In the genomic region with DNA sequence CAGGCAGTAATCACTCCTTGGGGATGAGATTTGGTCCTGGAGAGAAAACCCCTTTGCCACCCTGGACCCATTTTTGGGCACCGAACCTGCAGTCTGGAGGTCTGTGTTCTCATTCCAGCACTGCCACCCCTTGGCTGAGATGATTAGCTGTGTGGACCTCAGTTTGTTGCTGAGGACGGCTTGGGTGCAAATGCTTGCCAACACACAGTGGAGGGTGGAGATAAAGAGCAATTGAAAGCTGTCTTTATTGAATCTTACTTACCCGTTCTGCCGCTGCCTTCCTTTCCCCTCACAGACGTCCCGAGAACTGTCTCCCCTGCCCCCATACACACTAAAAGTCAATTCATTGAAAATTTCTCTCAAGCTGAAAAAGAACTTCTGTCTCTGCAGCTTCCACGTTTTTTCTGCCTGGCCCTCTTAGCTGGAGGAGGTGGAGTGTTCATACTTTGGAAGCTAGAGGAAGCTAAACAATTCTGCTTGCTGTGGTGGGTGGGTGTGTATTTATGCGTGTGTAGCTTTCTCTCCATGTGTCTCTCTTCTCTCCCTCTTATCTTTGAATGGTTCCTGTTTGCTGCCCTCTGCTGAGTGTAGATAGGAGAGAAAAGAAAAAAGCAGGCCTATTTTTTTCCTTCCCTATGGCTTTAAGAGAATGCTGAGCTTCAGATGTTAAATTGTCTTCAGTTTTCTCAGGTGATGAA, we compare ENCODE assay signal across 2 cellular contexts.
A peak's percentile ranks its signal among the peaks of the same experiment; 100 is the strongest.
TF ChIP-seq lines count a peak whose summit lies in the region.

No MANE protein-coding gene starts in this region.

TF ChIP-seq in SK-N-SH treated with all-trans-retinoic acid at 6 μM for 48 hours, 23 proteins besides CTCF, POLR2A, EP300 and RAD21 (continued from another document):
- TF ChIP-seq CREB5 (CRISPR knock-in tag; IDR thresholded peaks at IDR 0.05; ENCODE audit: low read depth) = no peak
- TF ChIP-seq, protein P1, sequence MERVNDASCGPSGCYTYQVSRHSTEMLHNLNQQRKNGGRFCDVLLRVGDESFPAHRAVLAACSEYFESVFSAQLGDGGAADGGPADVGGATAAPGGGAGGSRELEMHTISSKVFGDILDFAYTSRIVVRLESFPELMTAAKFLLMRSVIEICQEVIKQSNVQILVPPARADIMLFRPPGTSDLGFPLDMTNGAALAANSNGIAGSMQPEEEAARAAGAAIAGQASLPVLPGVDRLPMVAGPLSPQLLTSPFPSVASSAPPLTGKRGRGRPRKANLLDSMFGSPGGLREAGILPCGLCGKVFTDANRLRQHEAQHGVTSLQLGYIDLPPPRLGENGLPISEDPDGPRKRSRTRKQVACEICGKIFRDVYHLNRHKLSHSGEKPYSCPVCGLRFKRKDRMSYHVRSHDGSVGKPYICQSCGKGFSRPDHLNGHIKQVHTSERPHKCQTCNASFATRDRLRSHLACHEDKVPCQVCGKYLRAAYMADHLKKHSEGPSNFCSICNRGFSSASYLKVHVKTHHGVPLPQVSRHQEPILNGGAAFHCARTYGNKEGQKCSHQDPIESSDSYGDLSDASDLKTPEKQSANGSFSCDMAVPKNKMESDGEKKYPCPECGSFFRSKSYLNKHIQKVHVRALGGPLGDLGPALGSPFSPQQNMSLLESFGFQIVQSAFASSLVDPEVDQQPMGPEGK (CRISPR knock-in tag; IDR thresholded peaks at IDR 0.05; ENCODE audit: borderline replicate concordance) = no peak
TF ChIP-seq in SK-N-SH treated with all-trans-retinoic acid at 6 μM for 48 hours: peak in this region for 0.

TF ChIP-seq in K562, 482 proteins besides CTCF, POLR2A, EP300 and RAD21 (continued from another document and continues in another):
- TF ChIP-seq, protein P2, sequence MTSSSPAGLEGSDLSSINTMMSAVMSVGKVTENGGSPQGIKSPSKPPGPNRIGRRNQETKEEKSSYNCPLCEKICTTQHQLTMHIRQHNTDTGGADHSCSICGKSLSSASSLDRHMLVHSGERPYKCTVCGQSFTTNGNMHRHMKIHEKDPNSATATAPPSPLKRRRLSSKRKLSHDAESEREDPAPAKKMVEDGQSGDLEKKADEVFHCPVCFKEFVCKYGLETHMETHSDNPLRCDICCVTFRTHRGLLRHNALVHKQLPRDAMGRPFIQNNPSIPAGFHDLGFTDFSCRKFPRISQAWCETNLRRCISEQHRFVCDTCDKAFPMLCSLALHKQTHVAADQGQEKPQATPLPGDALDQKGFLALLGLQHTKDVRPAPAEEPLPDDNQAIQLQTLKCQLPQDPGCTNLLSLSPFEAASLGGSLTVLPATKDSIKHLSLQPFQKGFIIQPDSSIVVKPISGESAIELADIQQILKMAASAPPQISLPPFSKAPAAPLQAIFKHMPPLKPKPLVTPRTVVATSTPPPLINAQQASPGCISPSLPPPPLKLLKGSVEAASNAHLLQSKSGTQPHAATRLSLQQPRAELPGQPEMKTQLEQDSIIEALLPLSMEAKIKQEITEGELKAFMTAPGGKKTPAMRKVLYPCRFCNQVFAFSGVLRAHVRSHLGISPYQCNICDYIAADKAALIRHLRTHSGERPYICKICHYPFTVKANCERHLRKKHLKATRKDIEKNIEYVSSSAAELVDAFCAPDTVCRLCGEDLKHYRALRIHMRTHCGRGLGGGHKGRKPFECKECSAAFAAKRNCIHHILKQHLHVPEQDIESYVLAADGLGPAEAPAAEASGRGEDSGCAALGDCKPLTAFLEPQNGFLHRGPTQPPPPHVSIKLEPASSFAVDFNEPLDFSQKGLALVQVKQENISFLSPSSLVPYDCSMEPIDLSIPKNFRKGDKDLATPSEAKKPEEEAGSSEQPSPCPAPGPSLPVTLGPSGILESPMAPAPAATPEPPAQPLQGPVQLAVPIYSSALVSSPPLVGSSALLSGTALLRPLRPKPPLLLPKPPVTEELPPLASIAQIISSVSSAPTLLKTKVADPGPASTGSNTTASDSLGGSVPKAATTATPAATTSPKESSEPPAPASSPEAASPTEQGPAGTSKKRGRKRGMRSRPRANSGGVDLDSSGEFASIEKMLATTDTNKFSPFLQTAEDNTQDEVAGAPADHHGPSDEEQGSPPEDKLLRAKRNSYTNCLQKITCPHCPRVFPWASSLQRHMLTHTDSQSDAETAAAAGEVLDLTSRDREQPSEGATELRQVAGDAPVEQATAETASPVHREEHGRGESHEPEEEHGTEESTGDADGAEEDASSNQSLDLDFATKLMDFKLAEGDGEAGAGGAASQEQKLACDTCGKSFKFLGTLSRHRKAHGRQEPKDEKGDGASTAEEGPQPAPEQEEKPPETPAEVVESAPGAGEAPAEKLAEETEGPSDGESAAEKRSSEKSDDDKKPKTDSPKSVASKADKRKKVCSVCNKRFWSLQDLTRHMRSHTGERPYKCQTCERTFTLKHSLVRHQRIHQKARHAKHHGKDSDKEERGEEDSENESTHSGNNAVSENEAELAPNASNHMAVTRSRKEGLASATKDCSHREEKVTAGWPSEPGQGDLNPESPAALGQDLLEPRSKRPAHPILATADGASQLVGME (CRISPR knock-in tag; IDR thresholded peaks at IDR 0.05) = no peak
- TF ChIP-seq ZNF212 (CRISPR knock-in tag; IDR thresholded peaks at IDR 0.05) (no peak), ZNF766 (CRISPR knock-in tag; conservative IDR thresholded peaks at IDR 0.05) (peak; percentile 36; the same call in 1 of the 2 replicates), NFIX (CRISPR knock-in tag; IDR thresholded peaks at IDR 0.05; ENCODE audit: low read depth) (no peak), RERE (CRISPR knock-in tag; IDR thresholded peaks at IDR 0.05; ENCODE audit: borderline replicate concordance) (no peak), NCOR1 (IDR thresholded peaks at IDR 0.05) (peak; percentile 94), OTX1 (CRISPR knock-in tag; IDR thresholded peaks at IDR 0.05) (peak; percentile 82), POLR2H (tag; IDR thresholded peaks at IDR 0.05; ENCODE audit: low read depth) (no peak), HNRNPUL1 (IDR thresholded peaks at IDR 0.05; ENCODE audit: low read length) (no peak), ZNF408 (CRISPR knock-in tag; IDR thresholded peaks at IDR 0.05; ENCODE audit: low read depth) (no peak), ZNF507 (tag; conservative IDR thresholded peaks at IDR 0.05) (no peak), CHCHD3 (CRISPR knock-in tag; IDR thresholded peaks at IDR 0.05) (no peak), MCM3 (IDR thresholded peaks at IDR 0.05) (no peak), ZNF239 (CRISPR knock-in tag; IDR thresholded peaks at IDR 0.05) (no peak), HDAC2 (IDR thresholded peaks at IDR 0.05) (peak; percentile 92), ZNF282 (CRISPR knock-in tag; IDR thresholded peaks at IDR 0.05) (no peak), MCM2 (IDR thresholded peaks at IDR 0.05; ENCODE audit: low read depth) (no peak), ZFP30 (CRISPR knock-in tag; IDR thresholded peaks at IDR 0.05; ENCODE audit: borderline replicate concordance) (no peak), ESRRA (IDR thresholded peaks at IDR 0.05; ENCODE audit: borderline replicate concordance, low read depth) (peak; percentile 16; the same call in 1 of the 2 replicates), NFE2L1 (tag; IDR thresholded peaks at IDR 0.05; ENCODE audit: borderline replicate concordance, low read depth) (no peak), ZNF76 (CRISPR knock-in tag; IDR thresholded peaks at IDR 0.05; ENCODE audit: borderline replicate concordance) (no peak), SMC3 (conservative IDR thresholded peaks at IDR 0.05; ENCODE audit: insufficient read depth, low read depth, low read length) (peak; percentile 20; the same call in 1 of the 2 replicates), ZNF347 (CRISPR knock-in tag; IDR thresholded peaks at IDR 0.05; ENCODE audit: low read depth) (no peak), MAZ (CRISPR knock-in tag; conservative IDR thresholded peaks at IDR 0.05 in 1 of 2, IDR thresholded peaks at IDR 0.05 in 1 of 2) (peak; percentile 29 to 31; a peak in 1 of 4 replicates), ATF6 (CRISPR knock-in tag; IDR thresholded peaks at IDR 0.05) (no peak), ZNF224 (CRISPR knock-in tag; IDR thresholded peaks at IDR 0.05) (no peak), YBX1 (IDR thresholded peaks at IDR 0.05) (no peak)
- TF ChIP-seq, protein P3, sequence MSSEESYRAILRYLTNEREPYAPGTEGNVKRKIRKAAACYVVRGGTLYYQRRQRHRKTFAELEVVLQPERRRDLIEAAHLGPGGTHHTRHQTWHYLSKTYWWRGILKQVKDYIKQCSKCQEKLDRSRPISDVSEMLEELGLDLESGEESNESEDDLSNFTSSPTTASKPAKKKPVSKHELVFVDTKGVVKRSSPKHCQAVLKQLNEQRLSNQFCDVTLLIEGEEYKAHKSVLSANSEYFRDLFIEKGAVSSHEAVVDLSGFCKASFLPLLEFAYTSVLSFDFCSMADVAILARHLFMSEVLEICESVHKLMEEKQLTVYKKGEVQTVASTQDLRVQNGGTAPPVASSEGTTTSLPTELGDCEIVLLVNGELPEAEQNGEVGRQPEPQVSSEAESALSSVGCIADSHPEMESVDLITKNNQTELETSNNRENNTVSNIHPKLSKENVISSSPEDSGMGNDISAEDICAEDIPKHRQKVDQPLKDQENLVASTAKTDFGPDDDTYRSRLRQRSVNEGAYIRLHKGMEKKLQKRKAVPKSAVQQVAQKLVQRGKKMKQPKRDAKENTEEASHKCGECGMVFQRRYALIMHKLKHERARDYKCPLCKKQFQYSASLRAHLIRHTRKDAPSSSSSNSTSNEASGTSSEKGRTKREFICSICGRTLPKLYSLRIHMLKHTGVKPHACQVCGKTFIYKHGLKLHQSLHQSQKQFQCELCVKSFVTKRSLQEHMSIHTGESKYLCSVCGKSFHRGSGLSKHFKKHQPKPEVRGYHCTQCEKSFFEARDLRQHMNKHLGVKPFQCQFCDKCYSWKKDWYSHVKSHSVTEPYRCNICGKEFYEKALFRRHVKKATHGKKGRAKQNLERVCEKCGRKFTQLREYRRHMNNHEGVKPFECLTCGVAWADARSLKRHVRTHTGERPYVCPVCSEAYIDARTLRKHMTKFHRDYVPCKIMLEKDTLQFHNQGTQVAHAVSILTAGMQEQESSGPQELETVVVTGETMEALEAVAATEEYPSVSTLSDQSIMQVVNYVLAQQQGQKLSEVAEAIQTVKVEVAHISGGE (CRISPR knock-in tag; IDR thresholded peaks at IDR 0.05) = peak in 1 of 3 experiments; percentile 68; a peak in 1 of 6 replicates
- TF ChIP-seq, protein P4, sequence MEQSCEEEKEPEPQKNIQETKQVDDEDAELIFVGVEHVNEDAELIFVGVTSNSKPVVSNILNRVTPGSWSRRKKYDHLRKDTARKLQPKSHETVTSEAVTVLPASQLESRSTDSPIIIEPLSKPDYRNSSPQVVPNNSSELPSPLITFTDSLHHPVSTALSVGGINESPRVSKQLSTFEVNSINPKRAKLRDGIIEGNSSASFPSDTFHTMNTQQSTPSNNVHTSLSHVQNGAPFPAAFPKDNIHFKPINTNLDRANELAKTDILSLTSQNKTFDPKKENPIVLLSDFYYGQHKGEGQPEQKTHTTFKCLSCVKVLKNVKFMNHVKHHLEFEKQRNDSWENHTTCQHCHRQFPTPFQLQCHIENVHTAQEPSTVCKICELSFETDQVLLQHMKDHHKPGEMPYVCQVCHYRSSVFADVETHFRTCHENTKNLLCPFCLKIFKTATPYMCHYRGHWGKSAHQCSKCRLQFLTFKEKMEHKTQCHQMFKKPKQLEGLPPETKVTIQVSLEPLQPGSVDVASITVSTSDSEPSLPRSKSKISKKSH (CRISPR knock-in tag; IDR thresholded peaks at IDR 0.05) = no peak
- TF ChIP-seq, protein P5, sequence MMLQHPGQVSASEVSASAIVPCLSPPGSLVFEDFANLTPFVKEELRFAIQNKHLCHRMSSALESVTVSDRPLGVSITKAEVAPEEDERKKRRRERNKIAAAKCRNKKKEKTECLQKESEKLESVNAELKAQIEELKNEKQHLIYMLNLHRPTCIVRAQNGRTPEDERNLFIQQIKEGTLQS (IDR thresholded peaks at IDR 0.05) = no peak
- TF ChIP-seq, protein P5 (CRISPR knock-in tag; conservative IDR thresholded peaks at IDR 0.05) = no peak
